In genomic region chr15:78083687-78084358, GRCh38 we compare ENCODE assay signal across 18 cellular contexts. TPM values are rescaled to one million over a fixed set of nuclear protein-coding genes. Genes with fewer than 3 reads are reported as not detected.
DNase-seq lines count a peak whose midpoint lies in the region; ATAC-seq and TF ChIP-seq lines count a peak whose summit lies in the region.
"Had no signal": no experiment of that assay in that cellular context is flagged by ENCODE, and none has a peak within 500 bp of the region (broad histone marks: within the 10 kb centered on the region; RNA-seq: fewer than 3 reads in every experiment).

No MANE protein-coding gene starts in this region.

- CTCF ChIA-PET in Calu3 (lab: Charles Lee) = interaction anchor here (0.6 kb wide), 1 partner anchor 115 kb away, joined by 4 read pairs; no protein-coding TSS in a partner anchor

- no peaks in the 10 kb centered on the region for H3K36me3 Mint-ChIP-seq in Calu3 (ENCODE audit: insufficient read depth, unreplicated experiment)
- H3K36me3 Mint-ChIP-seq: CD8-positive, alpha-beta T cell; natural killer cell had no signal

- ATAC-seq in GM18873 (IDR thresholded peaks at IDR 0.05; ENCODE audit: low FRiP score, unreplicated experiment) = peak; percentile 51
- peak; percentile 19 for ATAC-seq in GM19468 (IDR thresholded peaks at IDR 0.05; ENCODE audit: extremely low read depth, unreplicated experiment)
- ATAC-seq: body of pancreas; CD8-positive, alpha-beta T cell; natural killer cell; sciatic nerve had no signal

- TF ChIP-seq POLR2A in NB4 (IDR thresholded peaks at IDR 0.05; ENCODE audit: extremely low read depth, insufficient read length) = no peak

- peaks cover 24% of the 10 kb centered on the region for H3K4me1 Mint-ChIP-seq in Calu3 (ENCODE audit: low read depth, unreplicated experiment)
- H3K4me1 Mint-ChIP-seq: natural killer cell had no signal

- intact Hi-C loops in Calu3 (cut with micrococcal nuclease; ENCODE audit: unreplicated experiment) = no loop called here

- H3K27me3 Mint-ChIP-seq in Calu3 (ENCODE audit: unreplicated experiment) = no peaks in the 10 kb centered on the region
- H3K27me3 Mint-ChIP-seq: activated B cell treated with CpG ODN at 0.5 μM for 24 hours had no signal

- H3K4me3 Mint-ChIP-seq in Calu3 (ENCODE audit: low read depth, unreplicated experiment) = no peak overlapping the region
- H3K4me3 Mint-ChIP-seq: activated B cell treated with CpG ODN at 0.5 μM for 24 hours; activated T-helper 1 cell treated with anti-CD3 and anti-CD28 coated beads, Interleukin-12 subunit alpha, Interleukin-12 subunit beta, Interleukin-2, Interleukin-4 antibody, amounts not matched to agents 30 ng/mL and 10 ng/mL and 1 ng/mL, durations not matched to agents 14 hours and 24 hours and 36 hours; CD8-positive, alpha-beta T cell; H9; natural killer cell had no signal

- H3K9me3 Mint-ChIP-seq in Calu3 (ENCODE audit: low read depth, unreplicated experiment) = no peaks in the 10 kb centered on the region
- H3K9me3 Mint-ChIP-seq: activated B cell treated with CpG ODN at 0.5 μM for 24 hours; activated T-helper 1 cell treated with anti-CD3 and anti-CD28 coated beads, Interleukin-12 subunit alpha, Interleukin-12 subunit beta, Interleukin-2, Interleukin-4 antibody, amounts not matched to agents 30 ng/mL and 10 ng/mL and 1 ng/mL, durations not matched to agents 14 hours and 24 hours and 36 hours; CD8-positive, alpha-beta T cell; H9; natural killer cell had no signal

- no peak overlapping the region for H3K4me3 ChIP-seq in NB4 (ENCODE audit: low read depth, low read length)
- H3K4me3 ChIP-seq: body of pancreas had no signal

- no peak overlapping the region for H3K27ac Mint-ChIP-seq in Calu3 (ENCODE audit: unreplicated experiment)
- H3K27ac Mint-ChIP-seq: activated B cell treated with CpG ODN at 0.5 μM for 24 hours; CD8-positive, alpha-beta T cell; H9; natural killer cell had no signal

- peak; percentile 52 for DNase-seq in NB4 (ENCODE audit: low read depth)
- DNase-seq in mesenteric fat pad (ENCODE audit: low spot score) = peak; percentile 20
- DNase-seq in SW 1271 (lab: John Stamatoyannopoulos, UW) = no peak
- no peak for DNase-seq in Calu3
- DNase-seq in ecto neural progenitor cell (ENCODE audit: low spot score) = no peak
- DNase-seq: activated B cell treated with CpG ODN at 0.5 μM for 24 hours, H9, natural killer cell, NCI-H1417 treated with DMSO at 0.1 percent for 48 hours, NCI-H748 treated with DMSO at 0.1 percent for 48 hours had no signal

- TF ChIP-seq CTCF in NB4 (IDR thresholded peaks at IDR 0.05; ENCODE audit: low read depth, low read length) (no peak), Calu3 (IDR thresholded peaks at IDR 0.05; ENCODE audit: unreplicated experiment) (no peak)

- no TSS peak for BruUV-seq in Calu3 (replicated peaks; lab: Mats Ljungman, UMichigan)

RNA-seq across cellular contexts. Expression of gene TBC1D2B, which starts 6.3 kb away (rescaled TPM):
- total RNA-seq in mesenteric fat pad = 82.0 TPM
- total RNA-seq in Calu3 (2022) = 50.0 and 52.8 TPM in 2 replicates

RNA-seq across cellular contexts. Expression of gene SH2D7, which starts 8.5 kb away (rescaled TPM):
- total RNA-seq in mesenteric fat pad (not detected), Calu3 (2022) (not detected in 2 replicates)
- total RNA-seq: activated B cell treated with CpG ODN at 0.5 μM for 24 hours; activated T-helper 1 cell treated with anti-CD3 and anti-CD28 coated beads, Interleukin-12 subunit alpha, Interleukin-12 subunit beta, Interleukin-2, Interleukin-4 antibody, amounts not matched to agents 30 ng/mL and 10 ng/mL and 1 ng/mL, durations not matched to agents 14 hours and 24 hours and 36 hours; body of pancreas; CD8-positive, alpha-beta T cell; frontal cortex; H9; natural killer cell; sciatic nerve; subcutaneous adipose tissue had no signal

RNA-seq across cellular contexts. Expression of gene CIB2, which starts 47.4 kb away (rescaled TPM):
- total RNA-seq in mesenteric fat pad (5.5 TPM), Calu3 (2022) (15.1 and 15.7 TPM in 2 replicates)

Comparison
In these comparisons a context has a peak if more than half of its experiments do, and no peak if none do; other contexts are left out.
1. DNase-seq: peak in NB4 (single experiment) and mesenteric fat pad (single experiment); none in SW 1271 (0 of 2), Calu3 (single experiment) and ecto neural progenitor cell (single experiment).